In the genomic region with DNA sequence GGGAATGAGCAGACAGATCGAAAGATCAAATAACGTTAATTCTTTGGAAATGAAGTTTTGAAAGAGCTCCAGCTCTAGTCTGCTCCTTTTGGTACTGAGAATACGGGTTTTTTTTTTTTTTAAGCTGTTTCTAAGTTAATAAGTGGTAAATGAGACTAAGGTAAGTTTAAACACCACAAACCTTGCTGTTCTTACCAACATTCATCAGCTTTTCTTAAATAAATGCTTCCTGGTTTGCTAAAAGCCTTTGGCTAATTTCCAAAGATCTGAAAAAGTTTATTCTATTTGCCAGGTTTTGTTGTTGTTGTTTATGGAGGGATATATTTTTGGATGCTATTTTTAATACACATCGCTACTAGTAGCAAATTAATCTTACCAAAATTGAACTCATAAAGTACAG, we compare ENCODE assay signal across 20 cellular contexts. TPM values are rescaled to one million over a fixed set of nuclear protein-coding genes. Genes with fewer than 3 reads are reported as not detected.
A peak's percentile ranks its signal among the peaks of the same experiment; 100 is the strongest.
DNase-seq lines count a peak whose midpoint lies in the region; ATAC-seq, FAIRE-seq and TF ChIP-seq lines count a peak whose summit lies in the region.
"Had no signal": no experiment of that assay in that cellular context is flagged by ENCODE, and none has a peak within 500 bp of the region (broad histone marks: within the 10 kb centered on the region; RNA-seq: fewer than 3 reads in every experiment).

No MANE protein-coding gene starts in this region.

- no peak overlapping the region for H3K9ac ChIP-seq in astrocyte (ENCODE audit: low read length)
- H3K9ac ChIP-seq in parathyroid adenoma, result no peak overlapping the region
- H3K9ac ChIP-seq: BLaER1 treated with 17β-estradiol and CSF1 and Interleukin-3, amounts not matched to agents 10 nM and 100 nM had no signal

- H3K9me3 ChIP-seq in HEK293 (ENCODE audit: control insufficient read depth, insufficient read depth, low read depth, low read length), result no peaks in the 10 kb centered on the region
- H3K9me3 ChIP-seq in astrocyte (ENCODE audit: insufficient read depth, low read depth, low read length), result no peaks in the 10 kb centered on the region
- H3K9me3 ChIP-seq in hepatocyte (ENCODE audit: low read depth), result no peaks in the 10 kb centered on the region
- no peaks in the 10 kb centered on the region for H3K9me3 ChIP-seq in parathyroid adenoma (ENCODE audit: control insufficient read depth, low read length)
- H3K9me3 ChIP-seq: A549; BLaER1 treated with 17β-estradiol and CSF1 and Interleukin-3, amounts not matched to agents 10 nM and 100 nM had no signal

- TF ChIP-seq CTCF in HEK293 (tag by site-specific recombination; IDR thresholded peaks at IDR 0.05) (no peak), astrocyte (IDR thresholded peaks at IDR 0.05; ENCODE audit: insufficient read depth, low read depth, low read length) (no peak), hepatocyte (IDR thresholded peaks at IDR 0.05; ENCODE audit: poor library complexity) (no peak), parathyroid adenoma (IDR thresholded peaks at IDR 0.05) (no peak)

- CTCF ChIA-PET in HEK293 (lab: Yijun Ruan, JAX), result no interaction called here
- CTCF ChIA-PET in activated CD4-positive, alpha-beta T cell treated with anti-CD3 and anti-CD28 coated beads, Interleukin-2, amount 10 ng/mL, durations not matched to agents 7 days and 5 days (lab: Charles Lee), result no interaction called here

- no peaks in the 10 kb centered on the region for H3K4me1 ChIP-seq in HEK293 (ENCODE audit: control insufficient read depth, insufficient read depth, low read length)
- no peaks in the 10 kb centered on the region for H3K4me1 ChIP-seq in astrocyte (ENCODE audit: insufficient read depth, low read length)
- peaks cover 7% of the 10 kb centered on the region for H3K4me1 ChIP-seq in hepatocyte (ENCODE audit: insufficient read depth)
- H3K4me1 ChIP-seq in parathyroid adenoma, result peaks cover 8% of the 10 kb centered on the region
- H3K4me1 ChIP-seq: BLaER1 treated with 17β-estradiol and CSF1 and Interleukin-3, amounts not matched to agents 10 nM and 100 nM had no signal

- H3K79me2 ChIP-seq in astrocyte (ENCODE audit: insufficient read depth, low read length) (no peaks in the 10 kb centered on the region), hepatocyte (no peaks in the 10 kb centered on the region), parathyroid adenoma (peaks cover 5% of the 10 kb centered on the region)

- no peaks in the 10 kb centered on the region for H3K9me2 ChIP-seq in hepatocyte (replicated peaks; ENCODE audit: insufficient read depth)

- 87% methylated on average over 4 of the region's 4 CpGs for WGBS in hepatocyte (ENCODE audit: low lambda C conversion rate, missing lambda C conversion rate)

- H3K27ac Mint-ChIP-seq in astrocyte (ENCODE audit: unreplicated experiment), result no peak overlapping the region
- no peak overlapping the region for H3K27ac Mint-ChIP-seq in activated CD4-positive, alpha-beta T cell treated with anti-CD3 and anti-CD28 coated beads, Interleukin-2, amount 10 ng/mL, durations not matched to agents 7 days and 5 days
- H3K27ac Mint-ChIP-seq: B cell; CD4-positive, alpha-beta T cell; CD8-positive, alpha-beta T cell had no signal

- DNase-seq in astrocyte (ENCODE audit: low read depth) (no peak), hepatocyte (ENCODE audit: low spot score) (no peak)
- DNase-seq in activated CD4-positive, alpha-beta T cell treated with anti-CD3 and anti-CD28 coated beads, Interleukin-2, amount 10 ng/mL, durations not matched to agents 7 days and 5 days, result no peak
- DNase-seq: AML-193; Caco-2; Calu3; CD4-positive, alpha-beta T cell; CD8-positive, alpha-beta T cell; DMS79 treated with DMSO at 0.1 percent for 48 hours; GF-D8 had no signal

- no peaks in the 10 kb centered on the region for H3K36me3 ChIP-seq in HEK293 (ENCODE audit: control insufficient read depth in 2 of 2, insufficient read depth in 1 of 2, low read length in 2 of 2)
- no peaks in the 10 kb centered on the region for H3K36me3 ChIP-seq in astrocyte (ENCODE audit: insufficient read depth, low read length)
- H3K36me3 ChIP-seq in hepatocyte (replicated peaks; ENCODE audit: insufficient read depth, low read depth), result no peaks in the 10 kb centered on the region
- H3K36me3 ChIP-seq in parathyroid adenoma (ENCODE audit: control insufficient read depth, insufficient read depth, low read length), result no peaks in the 10 kb centered on the region
- H3K36me3 ChIP-seq: BLaER1 treated with 17β-estradiol and CSF1 and Interleukin-3, amounts not matched to agents 10 nM and 100 nM had no signal

- H4K20me1 ChIP-seq in astrocyte (ENCODE audit: insufficient read depth, low read length), result no peaks in the 10 kb centered on the region
- no peaks in the 10 kb centered on the region for H4K20me1 ChIP-seq in hepatocyte (ENCODE audit: insufficient read depth, poor library complexity, severe bottlenecking)
- H4K20me1 ChIP-seq: BLaER1 treated with 17β-estradiol and CSF1 and Interleukin-3, amounts not matched to agents 10 nM and 100 nM had no signal

- no peak overlapping the region for H3K4me2 ChIP-seq in astrocyte (ENCODE audit: low read length)
- H3K4me2 ChIP-seq in hepatocyte, result no peak overlapping the region
- no peak overlapping the region for H3K4me2 ChIP-seq in parathyroid adenoma (ENCODE audit: low read length)
- H3K4me2 ChIP-seq: A549; BLaER1 treated with 17β-estradiol and CSF1 and Interleukin-3, amounts not matched to agents 10 nM and 100 nM had no signal

- H3K4me3 Mint-ChIP-seq in astrocyte (ENCODE audit: unreplicated experiment), result no peak overlapping the region
- H3K4me3 Mint-ChIP-seq in activated CD4-positive, alpha-beta T cell treated with anti-CD3 and anti-CD28 coated beads, Interleukin-2, amount 10 ng/mL, durations not matched to agents 7 days and 5 days, result no peak overlapping the region
- H3K4me3 Mint-ChIP-seq: B cell; CD4-positive, alpha-beta T cell; CD8-positive, alpha-beta T cell had no signal

- H2AFZ ChIP-seq in astrocyte (ENCODE audit: low read depth, low read length), result no peak overlapping the region
- no peak overlapping the region for H2AFZ ChIP-seq in hepatocyte
- H2AFZ ChIP-seq in parathyroid adenoma, result peak overlapping the region; percentile 67

- peak; percentile 58 for FAIRE-seq in astrocyte (lab: Jason Lieb, UNC)
- FAIRE-seq: A549, D721Med, GM12891 had no signal

- ATAC-seq in HG02642 (IDR thresholded peaks at IDR 0.05; ENCODE audit: poor library complexity, unreplicated experiment), result no peak
- ATAC-seq in GM18519 (IDR thresholded peaks at IDR 0.05; ENCODE audit: low FRiP score, unreplicated experiment), result no peak
- ATAC-seq: A549; CD8-positive, alpha-beta T cell had no signal

- peaks cover 1% of the 10 kb centered on the region for H3K9me3 Mint-ChIP-seq in astrocyte (ENCODE audit: unreplicated experiment)
- no peaks in the 10 kb centered on the region for H3K9me3 Mint-ChIP-seq in activated CD4-positive, alpha-beta T cell treated with anti-CD3 and anti-CD28 coated beads, Interleukin-2, amount 10 ng/mL, durations not matched to agents 7 days and 5 days
- H3K9me3 Mint-ChIP-seq: CD4-positive, alpha-beta T cell; CD8-positive, alpha-beta T cell had no signal

- H3K27me3 ChIP-seq in astrocyte (ENCODE audit: insufficient read depth, low read length) (no peaks in the 10 kb centered on the region), hepatocyte (no peaks in the 10 kb centered on the region), parathyroid adenoma (ENCODE audit: control insufficient read depth, insufficient read depth, low read length) (no peaks in the 10 kb centered on the region)
- H3K27me3 ChIP-seq: BLaER1 treated with 17β-estradiol and CSF1 and Interleukin-3, amounts not matched to agents 10 nM and 100 nM had no signal

- no peak overlapping the region for H3K27ac ChIP-seq in HEK293 (ENCODE audit: extremely low read depth, low read depth, low read length)
- no peak overlapping the region for H3K27ac ChIP-seq in astrocyte (ENCODE audit: low read depth, low read length)
- peak overlapping the region; percentile 35 for H3K27ac ChIP-seq in hepatocyte
- no peak overlapping the region for H3K27ac ChIP-seq in parathyroid adenoma
- H3K27ac ChIP-seq: A549; BLaER1 treated with 17β-estradiol and CSF1 and Interleukin-3, amounts not matched to agents 10 nM and 100 nM; C4-2B had no signal

- no peaks in the 10 kb centered on the region for H3K4me1 Mint-ChIP-seq in astrocyte (ENCODE audit: low read depth, unreplicated experiment)
- peaks cover 2% of the 10 kb centered on the region for H3K4me1 Mint-ChIP-seq in activated CD4-positive, alpha-beta T cell treated with anti-CD3 and anti-CD28 coated beads, Interleukin-2, amount 10 ng/mL, durations not matched to agents 7 days and 5 days
- H3K4me1 Mint-ChIP-seq: B cell had no signal

- no peaks in the 10 kb centered on the region for H3K36me3 Mint-ChIP-seq in astrocyte (ENCODE audit: low read depth, unreplicated experiment)
- no peaks in the 10 kb centered on the region for H3K36me3 Mint-ChIP-seq in activated CD4-positive, alpha-beta T cell treated with anti-CD3 and anti-CD28 coated beads, Interleukin-2, amount 10 ng/mL, durations not matched to agents 7 days and 5 days (ENCODE audit: low read depth)
- H3K36me3 Mint-ChIP-seq: CD8-positive, alpha-beta T cell had no signal

- H3K4me3 ChIP-seq in HEK293 (ENCODE audit: low read depth, low read length), result no peak overlapping the region
- no peak overlapping the region for H3K4me3 ChIP-seq in astrocyte (ENCODE audit: insufficient read depth, low read depth, low read length)
- no peak overlapping the region for H3K4me3 ChIP-seq in hepatocyte
- no peak overlapping the region for H3K4me3 ChIP-seq in parathyroid adenoma (ENCODE audit: low read depth, low read length)
- H3K4me3 ChIP-seq: A549; BLaER1 treated with 17β-estradiol and CSF1 and Interleukin-3, amounts not matched to agents 10 nM and 100 nM had no signal

- POLR2A ChIA-PET in HEK293 (lab: Yijun Ruan, JAX), result no interaction called here
- POLR2A ChIA-PET in activated CD4-positive, alpha-beta T cell treated with anti-CD3 and anti-CD28 coated beads, Interleukin-2, amount 10 ng/mL, durations not matched to agents 7 days and 5 days (lab: Charles Lee), result no interaction called here

- peaks cover 2% of the 10 kb centered on the region for H3K27me3 Mint-ChIP-seq in astrocyte (ENCODE audit: low read depth, unreplicated experiment)
- H3K27me3 Mint-ChIP-seq in activated CD4-positive, alpha-beta T cell treated with anti-CD3 and anti-CD28 coated beads, Interleukin-2, amount 10 ng/mL, durations not matched to agents 7 days and 5 days, result peaks cover 1% of the 10 kb centered on the region
- H3K27me3 Mint-ChIP-seq: CD4-positive, alpha-beta T cell had no signal

TF ChIP-seq in HEK293, 187 proteins besides CTCF, POLR2A, EP300 and RAD21 (continues in another document):
- TF ChIP-seq ZNF843 (tag by site-specific recombination; IDR thresholded peaks at IDR 0.05), result no peak
- no peak for TF ChIP-seq ZNF529 (tag by site-specific recombination; IDR thresholded peaks at IDR 0.05; ENCODE audit: insufficient replicate concordance)
- no peak for TF ChIP-seq KLF7 (tag by site-specific recombination; IDR thresholded peaks at IDR 0.05; ENCODE audit: borderline replicate concordance)
- peak; percentile 91 for TF ChIP-seq ZNF677 (tag by site-specific recombination; IDR thresholded peaks at IDR 0.05)
- TF ChIP-seq ZNF548 (tag by site-specific recombination; IDR thresholded peaks at IDR 0.05), result no peak

RNA-seq across cellular contexts. Expression of gene STXBP5, which starts 55.1 kb away (rescaled TPM):
- total RNA-seq in astrocyte (21.8 and 25.7 TPM in 2 replicates), hepatocyte (28.2 and 30.3 TPM in 2 replicates)
- 10.3 and 11.1 TPM in 2 replicates for polyA plus RNA-seq in hepatocyte
- 10 to 100 TPM; 17.6 to 17.7 TPM for total RNA-seq in activated CD4-positive, alpha-beta T cell treated with anti-CD3 and anti-CD28 coated beads, Interleukin-2, amount 10 ng/mL, durations not matched to agents 7 days and 5 days
